In the genomic region with DNA sequence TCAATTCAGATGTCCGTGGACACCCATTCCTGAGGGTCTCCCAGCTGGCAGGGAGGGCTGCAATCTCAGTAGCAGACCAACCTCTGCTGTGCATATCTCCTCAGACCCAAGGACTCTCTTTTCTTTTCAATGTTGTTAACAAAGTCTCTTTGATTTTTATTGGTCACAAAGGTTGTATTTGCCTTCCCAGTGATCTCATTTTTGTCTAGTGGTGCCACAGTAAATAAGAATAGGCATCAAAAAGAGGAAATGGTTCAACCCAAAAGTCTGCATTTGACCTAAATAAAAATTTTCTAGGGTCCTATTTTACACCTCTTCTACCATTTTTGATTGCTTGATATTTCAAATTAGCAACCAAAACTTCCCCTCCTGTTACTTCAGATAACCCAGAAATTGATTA, we compare ENCODE assay signal across 24 cellular contexts.
"Had no signal": no experiment of that assay in that cellular context is flagged by ENCODE, and none has a peak within 500 bp of the region (broad histone marks: within the 10 kb centered on the region; RNA-seq: fewer than 3 reads in every experiment).

No MANE protein-coding gene starts in this region.

- H3K27ac ChIP-seq: colonic mucosa, epithelial cell of prostate, esophagus squamous epithelium, gastrocnemius medialis, heart right ventricle, left ventricle myocardium inferior, lower lobe of right lung had no signal

- H3K9me3 ChIP-seq: colonic mucosa, esophagus squamous epithelium, gastrocnemius medialis, heart right ventricle, left ventricle myocardium inferior, lower lobe of right lung had no signal

- ATAC-seq: effector memory CD8-positive, alpha-beta T cell; esophagus mucosa; gastrocnemius medialis; heart right ventricle; lower lobe of right lung; naive thymus-derived CD4-positive, alpha-beta T cell had no signal

- H3K27me3 ChIP-seq: colonic mucosa, esophagus squamous epithelium, gastrocnemius medialis, heart right ventricle had no signal

- H3K36me3 ChIP-seq: colonic mucosa, gastrocnemius medialis, lower lobe of right lung had no signal

- DNase-seq: colonic mucosa; cortex of kidney; effector CD8-positive, alpha-beta T cell; effector memory CD8-positive, alpha-beta T cell; endodermal cell; erythroblast; esophagus squamous epithelium; foreskin fibroblast; foreskin melanocyte; gastrocnemius medialis; glutamatergic neuron; head of caudate nucleus; heart right ventricle; hippocampal formation; islet precursor cell; kidney; kidney glomerular epithelial cell; left ventricle myocardium inferior; lower lobe of right lung; mesenchymal stem cell; midbrain; naive thymus-derived CD4-positive, alpha-beta T cell had no signal

- H3K4me3 ChIP-seq: colonic mucosa, esophagus squamous epithelium, gastrocnemius medialis, heart right ventricle, left ventricle myocardium inferior, lower lobe of right lung had no signal

- H3K4me1 ChIP-seq: colonic mucosa, lower lobe of right lung had no signal
